In genomic region chr3:173045770-173046382, GRCh38 we compare ENCODE assay signal across 10 cellular contexts.
DNase-seq lines count a peak whose midpoint lies in the region; ATAC-seq and TF ChIP-seq lines count a peak whose summit lies in the region.
"Had no signal": no experiment of that assay in that cellular context is flagged by ENCODE, and none has a peak within 500 bp of the region (broad histone marks: within the 10 kb centered on the region; RNA-seq: fewer than 3 reads in every experiment).

No MANE protein-coding gene starts in this region.

- no peaks in the 10 kb centered on the region for H3K27me3 Mint-ChIP-seq in type B pancreatic cell

- no peak overlapping the region for H3K27ac Mint-ChIP-seq in type B pancreatic cell
- H3K27ac Mint-ChIP-seq: activated CD4-positive, alpha-beta T cell treated with anti-CD3 and anti-CD28 coated beads for 36 hours had no signal

- peaks cover 0 to 8% (median 0%) of the 10 kb centered on the region in 9 donors for H3K4me1 ChIP-seq in heart right ventricle
- H3K4me1 ChIP-seq in RWPE2 (ENCODE audit: insufficient read depth, poor library complexity, severe bottlenecking): no peaks in the 10 kb centered on the region

- H3K36me3 Mint-ChIP-seq in type B pancreatic cell: no peaks in the 10 kb centered on the region

- no peaks in the 10 kb centered on the region for H3K9me3 Mint-ChIP-seq in type B pancreatic cell

- H3K36me3 ChIP-seq in heart right ventricle (no peaks in the 10 kb centered on the region), RWPE2 (ENCODE audit: low read depth) (no peaks in the 10 kb centered on the region)

- H3K9me3 ChIP-seq in heart right ventricle (no peaks in the 10 kb centered on the region), RWPE2 (ENCODE audit: severe bottlenecking) (no peaks in the 10 kb centered on the region)

- intact Hi-C loops in heart right ventricle (cut with DNase I) (loop anchor here in 8 of 10 donors (5.0 to 10.0 kb wide), 5 partner anchors 59 to 234 kb away; no protein-coding TSS in a partner anchor), left cardiac atrium (cut with DNase I) (loop anchor here in 1 of 2 donors (5.0 to 10.0 kb wide), 2 partner anchors 61 to 209 kb away; no protein-coding TSS in a partner anchor)

- no peaks in the 10 kb centered on the region for H3K27me3 ChIP-seq in heart right ventricle
- H3K27me3 ChIP-seq in RWPE2 (ENCODE audit: insufficient read depth, poor library complexity, severe bottlenecking): peaks cover 23% of the 10 kb centered on the region

- H3K4me3 Mint-ChIP-seq in type B pancreatic cell: no peak overlapping the region
- H3K4me3 Mint-ChIP-seq: activated CD4-positive, alpha-beta T cell treated with anti-CD3 and anti-CD28 coated beads for 36 hours had no signal

- ATAC-seq in heart right ventricle (no peak), left cardiac atrium (no peak), RWPE2 (ENCODE audit: low read depth) (no peak), GM18519 (IDR thresholded peaks at IDR 0.05; ENCODE audit: low FRiP score, unreplicated experiment) (no peak)
- ATAC-seq: activated CD4-positive, alpha-beta T cell treated with anti-CD3 and anti-CD28 coated beads for 36 hours had no signal

- DNase-seq in heart right ventricle (no peak), left cardiac atrium (no peak), RWPE2 (ENCODE audit: low spot score) (no peak), fibroblast of villous mesenchyme (ENCODE audit: low read depth) (peak; percentile 12), type B pancreatic cell (ENCODE audit: extremely low spot score, unreplicated experiment) (no peak), coronary artery (ENCODE audit: low spot score) (no peak)
- no peak for DNase-seq in activated naive CD4-positive, alpha-beta T cell treated with Interleukin-2 at 50 U/mL for 16 hours
- DNase-seq: activated CD4-positive, alpha-beta T cell treated with anti-CD3 and anti-CD28 coated beads for 36 hours; amniotic stem cell had no signal

- peak in 8 of 9 donors; percentile 19 to 59 (median 43) for TF ChIP-seq CTCF in heart right ventricle (IDR thresholded peaks at IDR 0.05)
- TF ChIP-seq CTCF in RWPE2 (IDR thresholded peaks at IDR 0.05; ENCODE audit: poor library complexity, severe bottlenecking): peak; percentile 64
- peak; percentile 24 for TF ChIP-seq CTCF in fibroblast of villous mesenchyme (IDR thresholded peaks at IDR 0.05; ENCODE audit: insufficient read depth, low read depth, low read length)
- TF ChIP-seq CTCF in type B pancreatic cell (conservative IDR thresholded peaks at IDR 0.05): peak; percentile 75
- no peak for TF ChIP-seq CTCF in coronary artery (IDR thresholded peaks at IDR 0.05)

- H3K27ac ChIP-seq in heart right ventricle (no peak overlapping the region), RWPE2 (ENCODE audit: poor library complexity, severe bottlenecking) (no peak overlapping the region), coronary artery (no peak overlapping the region)

- 68 to 75% methylated on average over 2 of the region's 2 CpGs for WGBS in heart right ventricle, 2 donors

- H3K4me3 ChIP-seq in heart right ventricle (no peak overlapping the region), RWPE2 (ENCODE audit: severe bottlenecking) (no peak overlapping the region), fibroblast of villous mesenchyme (ENCODE audit: low read depth, low read length) (no peak overlapping the region), coronary artery (no peak overlapping the region)

- H3K4me1 Mint-ChIP-seq in type B pancreatic cell (ENCODE audit: unreplicated experiment): no peaks in the 10 kb centered on the region
- H3K4me1 Mint-ChIP-seq: activated CD4-positive, alpha-beta T cell treated with anti-CD3 and anti-CD28 coated beads for 36 hours had no signal
